Comparison of ENCODE assay signal across 8 cellular contexts in the genomic region with DNA sequence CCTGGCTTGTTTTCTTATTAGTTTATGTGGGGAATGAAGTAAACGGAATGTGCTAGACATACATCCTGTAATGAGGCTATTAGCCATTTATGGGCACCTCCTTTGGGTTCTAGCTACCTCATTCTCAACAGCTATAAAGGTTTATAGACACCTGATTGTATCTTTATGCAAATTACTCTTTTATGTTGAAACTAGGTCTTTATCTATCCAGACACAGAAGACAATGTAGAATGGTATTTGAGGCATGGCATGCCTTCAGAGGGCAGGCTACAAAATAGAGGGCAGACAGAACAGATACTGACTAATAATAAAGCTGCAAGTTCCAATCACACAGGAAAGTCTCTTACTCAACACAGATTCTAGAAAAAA. TPM values are rescaled to one million over a fixed set of nuclear protein-coding genes. Genes with fewer than 3 reads are reported as not detected.
DNase-seq lines count a peak whose midpoint lies in the region; ATAC-seq and TF ChIP-seq lines count a peak whose summit lies in the region.
"Had no signal": no experiment of that assay in that cellular context is flagged by ENCODE, and none has a peak within 500 bp of the region (broad histone marks: within the 10 kb centered on the region; RNA-seq: fewer than 3 reads in every experiment).

No MANE protein-coding gene starts in this region.

- H3K9me3 ChIP-seq in sigmoid colon: no peaks in the 10 kb centered on the region

- H3K27ac Mint-ChIP-seq in activated CD8-positive, alpha-beta T cell treated with anti-CD3 and anti-CD28 coated beads, Interleukin-2, amount 10 ng/mL, durations not matched to agents 7 days and 5 days: peak overlapping the region; percentile 94

- TF ChIP-seq POLR2A in sigmoid colon (IDR thresholded peaks at IDR 0.05): no peak

- peak overlapping the region in 3 of 4 donors; percentile 54 to 75 (median 71) for H3K27ac ChIP-seq in sigmoid colon

- no peak for TF ChIP-seq CTCF in sigmoid colon (IDR thresholded peaks at IDR 0.05)

- POLR2A ChIA-PET in activated CD8-positive, alpha-beta T cell treated with anti-CD3 and anti-CD28 coated beads, Interleukin-2, amount 10 ng/mL, durations not matched to agents 7 days and 5 days (lab: Charles Lee): interaction anchor here (1.1 to 5.8 kb wide), 10 partner anchors 9 to 214 kb away, joined by 3 to 71 read pairs (median 6); partner anchors contain the start of genes DNAJA4, SH2D7 and TBC1D2B

- 8 to 18% methylated on average over 1 of the region's 1 CpG for WGBS in sigmoid colon, 2 donors

- TF ChIP-seq EP300 in sigmoid colon (IDR thresholded peaks at IDR 0.05): no peak

- intact Hi-C loops in sigmoid colon (cut with DNase I): no loop called here

- no peaks in the 10 kb centered on the region for H3K27me3 Mint-ChIP-seq in activated CD8-positive, alpha-beta T cell treated with anti-CD3 and anti-CD28 coated beads, Interleukin-2, amount 10 ng/mL, durations not matched to agents 7 days and 5 days (ENCODE audit: low read depth)

- peaks cover 94% of the 10 kb centered on the region for H3K4me1 Mint-ChIP-seq in activated CD8-positive, alpha-beta T cell treated with anti-CD3 and anti-CD28 coated beads, Interleukin-2, amount 10 ng/mL, durations not matched to agents 7 days and 5 days (ENCODE audit: low read depth)

- H3K27me3 ChIP-seq in sigmoid colon: no peaks in the 10 kb centered on the region

- CTCF ChIA-PET in activated CD8-positive, alpha-beta T cell treated with anti-CD3 and anti-CD28 coated beads, Interleukin-2, amount 10 ng/mL, durations not matched to agents 7 days and 5 days (lab: Charles Lee): interaction anchor here (0.6 to 21.0 kb wide), 10 partner anchors 9 to 58 kb away, joined by 3 to 305 read pairs (median 8); partner anchors contain the start of genes SH2D7 and TBC1D2B

- peak overlapping the region; percentile 60 for H3K4me3 Mint-ChIP-seq in activated CD8-positive, alpha-beta T cell treated with anti-CD3 and anti-CD28 coated beads, Interleukin-2, amount 10 ng/mL, durations not matched to agents 7 days and 5 days

- peaks cover 74% of the 10 kb centered on the region for H3K36me3 Mint-ChIP-seq in activated CD8-positive, alpha-beta T cell treated with anti-CD3 and anti-CD28 coated beads, Interleukin-2, amount 10 ng/mL, durations not matched to agents 7 days and 5 days (ENCODE audit: low read depth)

- ATAC-seq in GM19351 (IDR thresholded peaks at IDR 0.05; ENCODE audit: unreplicated experiment) (peak; percentile 20), HG02973 (IDR thresholded peaks at IDR 0.05; ENCODE audit: unreplicated experiment) (peak; percentile 11)
- peak; percentile 15 for ATAC-seq in activated CD8-positive, alpha-beta T cell treated with anti-CD3 and anti-CD28 coated beads, Interleukin-2, amount 10 ng/mL, durations not matched to agents 7 days and 5 days

- no peak overlapping the region for H3K4me3 ChIP-seq in sigmoid colon

- H3K4me1 ChIP-seq in sigmoid colon: peaks cover 0 to 76% (median 59%) of the 10 kb centered on the region in 4 donors

- peaks cover 0 to 13% (median 11%) of the 10 kb centered on the region in 4 donors for H3K36me3 ChIP-seq in sigmoid colon

- DNase-seq in activated CD8-positive, alpha-beta T cell treated with anti-CD3 and anti-CD28 coated beads, Interleukin-2, amount 10 ng/mL, durations not matched to agents 7 days and 5 days: no peak
- DNase-seq in sigmoid colon (no peak), C1 segment of cervical spinal cord (lab: John Stamatoyannopoulos, UW) (no peak), NCI-H2029 treated with DMSO at 0.1 percent for 48 hours (lab: John Stamatoyannopoulos, UW) (no peak), hepatic stellate cell (ENCODE audit: low spot score) (no peak)
- DNase-seq: NCI-H2107 had no signal

- H3K9me3 Mint-ChIP-seq in activated CD8-positive, alpha-beta T cell treated with anti-CD3 and anti-CD28 coated beads, Interleukin-2, amount 10 ng/mL, durations not matched to agents 7 days and 5 days (ENCODE audit: insufficient read depth): no peaks in the 10 kb centered on the region

RNA-seq across cellular contexts. Expression of gene TBC1D2B, which starts 27.1 kb away (rescaled TPM):
- 100 to 1,000 TPM; 109 to 119 TPM for total RNA-seq in activated CD8-positive, alpha-beta T cell treated with anti-CD3 and anti-CD28 coated beads, Interleukin-2, amount 10 ng/mL, durations not matched to agents 7 days and 5 days
- total RNA-seq in sigmoid colon: 10 to 100 TPM; 25.3 to 47.1 (median 37.6) TPM
- polyA plus RNA-seq in sigmoid colon: 10 to 100 TPM in 2 of 3 donors, 1 to 10 TPM in 1; 7.6 to 30.3 (median 13.2) TPM

RNA-seq across cellular contexts. Expression of gene SH2D7, which starts 41.9 kb away (rescaled TPM):
- under 1 TPM; 0.29 to 0.31 TPM for total RNA-seq in activated CD8-positive, alpha-beta T cell treated with anti-CD3 and anti-CD28 coated beads, Interleukin-2, amount 10 ng/mL, durations not matched to agents 7 days and 5 days
- not detected for total RNA-seq in sigmoid colon
- polyA plus RNA-seq in sigmoid colon: 1 to 10 TPM in 2 of 3 donors, under 1 TPM in 1; 0.69 to 3.0 (median 2.5) TPM
